Comparison of ENCODE assay signal across 25 cellular contexts in the genomic region with DNA sequence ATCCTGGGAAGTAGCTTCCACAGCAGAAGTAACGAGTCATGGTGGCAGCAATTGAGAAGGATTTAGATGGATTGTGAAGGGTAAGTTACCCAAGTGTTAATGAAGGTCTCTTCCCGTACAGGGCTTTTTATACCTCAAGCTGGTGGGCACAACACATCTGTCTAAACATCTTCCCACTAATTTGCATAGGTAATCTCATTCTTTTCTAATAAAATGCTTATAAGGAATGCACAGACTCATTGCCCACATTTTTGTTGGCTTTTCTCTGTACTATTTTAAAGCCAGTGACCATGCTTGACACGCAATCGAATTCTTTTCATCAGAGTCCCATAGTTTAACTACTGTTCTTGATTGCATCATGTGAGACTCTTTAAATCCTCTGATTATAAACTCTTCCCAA.
DNase-seq lines count a peak whose midpoint lies in the region; ATAC-seq lines count a peak whose summit lies in the region.
"Had no signal": no experiment of that assay in that cellular context is flagged by ENCODE, and none has a peak within 500 bp of the region (broad histone marks: within the 10 kb centered on the region; RNA-seq: fewer than 3 reads in every experiment).

A gene with protein sequence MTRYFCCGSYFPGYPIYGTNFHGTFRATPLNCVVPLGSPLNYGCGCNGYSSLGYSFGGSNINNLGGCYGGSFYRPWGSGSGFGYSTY (minus strand): TSS at position 101 of the 400 bp plus-strand sequence. CDS start 61 bp downstream, at position 40.

- ATAC-seq in HG02973 (IDR thresholded peaks at IDR 0.05; ENCODE audit: unreplicated experiment): no peak
- ATAC-seq: A549; CD8-positive, alpha-beta T cell had no signal

- DNase-seq in COLO829 (ENCODE audit: low spot score) (peak; percentile 7), foreskin melanocyte (peak; percentile 90), activated T-cell treated with anti-CD3 and anti-CD28 coated beads for 4 hours (no peak)
- DNase-seq: 8988T; ACHN; AML-193; BE2C; C1 segment of cervical spinal cord; Caco-2; Calu3; CD4-positive, alpha-beta memory T cell; CD4-positive, alpha-beta T cell; CD4-positive, CD25-positive, alpha-beta regulatory T cell; CD8-positive, alpha-beta memory T cell; CD8-positive, alpha-beta T cell; COR-L47; DMS 273 treated with DMSO at 0.1 percent for 48 hours; DMS153; DMS53; DMS79; DMS79 treated with DMSO at 0.1 percent for 48 hours; DND-41; EL had no signal
